8 cellular contexts compared by ENCODE assay signal in the genomic region with DNA sequence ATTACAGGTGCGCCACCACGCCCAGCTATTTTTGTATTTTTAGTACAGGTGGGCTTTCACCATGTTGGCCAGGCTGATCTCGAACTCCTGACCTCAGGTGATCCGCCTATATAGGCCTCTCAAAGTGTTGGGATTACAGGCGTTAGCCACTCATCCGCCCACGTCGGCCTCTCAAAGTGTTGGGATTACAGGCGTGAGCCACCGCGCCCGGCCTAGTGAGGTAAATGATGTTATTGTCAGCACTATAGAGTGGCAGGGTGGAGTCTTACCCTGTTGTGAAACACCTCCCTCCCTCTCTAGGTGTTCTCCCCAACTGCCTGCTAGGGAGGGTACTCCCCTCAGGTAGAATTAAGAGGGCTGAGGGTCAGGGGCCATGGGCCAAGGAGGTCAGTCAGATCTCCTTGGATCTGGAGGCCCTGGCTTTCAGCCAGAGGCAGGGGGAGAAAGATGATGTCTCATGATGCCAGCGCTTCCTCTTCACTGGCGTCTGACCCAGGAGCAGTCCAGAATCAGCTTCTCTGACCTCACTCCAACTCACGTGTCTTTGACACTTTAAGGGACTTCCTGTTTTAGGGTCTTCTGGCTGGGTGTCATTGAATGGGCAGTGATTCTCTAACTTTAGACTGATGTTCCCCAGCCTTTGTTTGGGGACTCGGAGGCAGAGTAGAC. TPM values are rescaled to one million over a fixed set of nuclear protein-coding genes. Genes with fewer than 3 reads are reported as not detected.
DNase-seq lines count a peak whose midpoint lies in the region; ATAC-seq, FAIRE-seq and TF ChIP-seq lines count a peak whose summit lies in the region.

No MANE protein-coding gene starts in this region.

- TF ChIP-seq CTCF in GM12865 (IDR thresholded peaks at IDR 0.05; ENCODE audit: insufficient read depth, low read depth, low read length, missing control alignments) (no peak), PC-3 (conservative IDR thresholded peaks at IDR 0.05; ENCODE audit: low read depth, low read length) (no peak), epithelial cell of proximal tubule (conservative IDR thresholded peaks at IDR 0.05; ENCODE audit: low read depth, low read length) (no peak), progenitor cell of endocrine pancreas (IDR thresholded peaks at IDR 0.05; ENCODE audit: unreplicated experiment) (no peak), D721Med (IDR thresholded peaks at IDR 0.05; ENCODE audit: insufficient read depth, missing control alignments) (no peak)

- POLR2A ChIA-PET in PC-3 (lab: Charles Lee; ENCODE audit: unreplicated experiment) = interaction anchor here (0.7 kb wide), 1 partner anchor 69 kb away, joined by 3 read pairs; no protein-coding TSS in a partner anchor

- no peaks in the 10 kb centered on the region for H3K27me3 Mint-ChIP-seq in progenitor cell of endocrine pancreas

- intact Hi-C loops in PC-3 (cut with micrococcal nuclease) = no loop called here

- FAIRE-seq in D721Med (lab: Jason Lieb, UNC) = no peak

- no peaks in the 10 kb centered on the region for H4K20me1 ChIP-seq in PC-3 (ENCODE audit: low read length)

- peak overlapping the region; percentile 87 for H3K4me2 ChIP-seq in PC-3 (ENCODE audit: low read length)

- H3K4me3 Mint-ChIP-seq in progenitor cell of endocrine pancreas (ENCODE audit: low read depth) = peak overlapping the region; percentile 92

- DNase-seq in GM12865 (ENCODE audit: low read depth) = no peak
- no peak for DNase-seq in PC-3
- no peak for DNase-seq in epithelial cell of proximal tubule (ENCODE audit: low read depth)
- no peak for DNase-seq in progenitor cell of endocrine pancreas (ENCODE audit: low spot score, unreplicated experiment)
- DNase-seq in NCI-H446 (lab: John Stamatoyannopoulos, UW) = no peak
- DNase-seq in D721Med (ENCODE audit: insufficient read length, low spot score) = no peak
- DNase-seq in COLO668 (lab: John Stamatoyannopoulos, UW; ENCODE audit: unreplicated experiment) = no peak

- H3K27me3 ChIP-seq in PC-3 (ENCODE audit: low read length) = no peaks in the 10 kb centered on the region

- no TSS peak for BruUV-seq in PC-3 (replicated peaks; lab: Mats Ljungman, UMichigan)

- H3K79me2 ChIP-seq in PC-3 (ENCODE audit: low read length) = peaks cover 27% of the 10 kb centered on the region

- ATAC-seq in PC-3 (no peak), GM18511 (IDR thresholded peaks at IDR 0.05; ENCODE audit: unreplicated experiment) (no peak)

- H3F3A ChIP-seq in PC-3 (ENCODE audit: low read length, unreplicated experiment) = no peaks in the 10 kb centered on the region

- H2AFZ ChIP-seq in PC-3 (ENCODE audit: low read length) = no peak overlapping the region

- peaks cover 19% of the 10 kb centered on the region for H3K4me1 Mint-ChIP-seq in progenitor cell of endocrine pancreas (ENCODE audit: low read depth)

- peaks cover 2% of the 10 kb centered on the region; the same call in 1 of the 2 replicates for H3K4me1 ChIP-seq in PC-3 (ENCODE audit: insufficient read depth, low read length)

- H3K9me3 Mint-ChIP-seq in progenitor cell of endocrine pancreas (ENCODE audit: low read depth) = no peaks in the 10 kb centered on the region

- H3K27ac ChIP-seq in PC-3 (ENCODE audit: low read length) = no peak overlapping the region

- CTCF ChIA-PET in PC-3 (lab: Charles Lee) = no interaction called here

- no peaks in the 10 kb centered on the region for H3K9me3 ChIP-seq in PC-3 (ENCODE audit: low read length)

- H3K9me2 ChIP-seq in PC-3 (replicated peaks; ENCODE audit: low read length) = no peaks in the 10 kb centered on the region

- peak overlapping the region; percentile 77 for H3K4me3 ChIP-seq in GM12865 (ENCODE audit: low read depth, low read length)
- peak overlapping the region; percentile 98; the same call in 1 of the 2 replicates for H3K4me3 ChIP-seq in PC-3 (ENCODE audit: low read length)
- peak overlapping the region; percentile 67 for H3K4me3 ChIP-seq in epithelial cell of proximal tubule (ENCODE audit: low read depth, low read length)

- H3K9ac ChIP-seq in PC-3 (ENCODE audit: low read length) = no peak overlapping the region

- H3K27ac Mint-ChIP-seq in progenitor cell of endocrine pancreas = no peak overlapping the region

- peaks cover 3% of the 10 kb centered on the region for H3K36me3 Mint-ChIP-seq in progenitor cell of endocrine pancreas (ENCODE audit: insufficient read depth)

- no peaks in the 10 kb centered on the region for H3K36me3 ChIP-seq in PC-3 (ENCODE audit: low read depth, low read length)

RNA-seq across cellular contexts. Expression of gene GGA1, which starts 2.0 kb away (rescaled TPM):
- total RNA-seq in PC-3 (2014; rRNA removed) (49.1 and 55.7 TPM in 2 replicates), epithelial cell of proximal tubule (43.8 and 49.6 TPM in 2 replicates), progenitor cell of endocrine pancreas (121 and 132 TPM in 2 replicates)

RNA-seq across cellular contexts. Expression of gene SH3BP1, which starts 28.9 kb away (rescaled TPM):
- total RNA-seq in PC-3 (2014; rRNA removed) (18.0 and 23.2 TPM in 2 replicates), epithelial cell of proximal tubule (15.1 and 25.0 TPM in 2 replicates), progenitor cell of endocrine pancreas (25.4 and 27.4 TPM in 2 replicates)

RNA-seq across cellular contexts. Expression of gene LGALS2, which starts 30.7 kb away (rescaled TPM):
- not detected in 2 replicates for total RNA-seq in PC-3 (2014; rRNA removed)
- total RNA-seq in epithelial cell of proximal tubule = not detected in 2 replicates
- total RNA-seq in progenitor cell of endocrine pancreas = 2.7 and 4.3 TPM in 2 replicates

RNA-seq across cellular contexts. Expression of gene PDXP, which starts 47.9 kb away (rescaled TPM):
- 36.9 and 51.3 TPM in 2 replicates for total RNA-seq in PC-3 (2014; rRNA removed)
- total RNA-seq in epithelial cell of proximal tubule = 21.0 and 42.3 TPM in 2 replicates
- 16.8 and 17.7 TPM in 2 replicates for total RNA-seq in progenitor cell of endocrine pancreas

RNA-seq across cellular contexts. Expression of gene CDC42EP1, which starts 50.3 kb away (rescaled TPM):
- total RNA-seq in PC-3 (2014; rRNA removed) (43.9 and 47.4 TPM in 2 replicates), epithelial cell of proximal tubule (102 and 110 TPM in 2 replicates), progenitor cell of endocrine pancreas (52.6 TPM in 2 replicates)
